Comparison of ENCODE assay signal across 8 cellular contexts in the genomic region with DNA sequence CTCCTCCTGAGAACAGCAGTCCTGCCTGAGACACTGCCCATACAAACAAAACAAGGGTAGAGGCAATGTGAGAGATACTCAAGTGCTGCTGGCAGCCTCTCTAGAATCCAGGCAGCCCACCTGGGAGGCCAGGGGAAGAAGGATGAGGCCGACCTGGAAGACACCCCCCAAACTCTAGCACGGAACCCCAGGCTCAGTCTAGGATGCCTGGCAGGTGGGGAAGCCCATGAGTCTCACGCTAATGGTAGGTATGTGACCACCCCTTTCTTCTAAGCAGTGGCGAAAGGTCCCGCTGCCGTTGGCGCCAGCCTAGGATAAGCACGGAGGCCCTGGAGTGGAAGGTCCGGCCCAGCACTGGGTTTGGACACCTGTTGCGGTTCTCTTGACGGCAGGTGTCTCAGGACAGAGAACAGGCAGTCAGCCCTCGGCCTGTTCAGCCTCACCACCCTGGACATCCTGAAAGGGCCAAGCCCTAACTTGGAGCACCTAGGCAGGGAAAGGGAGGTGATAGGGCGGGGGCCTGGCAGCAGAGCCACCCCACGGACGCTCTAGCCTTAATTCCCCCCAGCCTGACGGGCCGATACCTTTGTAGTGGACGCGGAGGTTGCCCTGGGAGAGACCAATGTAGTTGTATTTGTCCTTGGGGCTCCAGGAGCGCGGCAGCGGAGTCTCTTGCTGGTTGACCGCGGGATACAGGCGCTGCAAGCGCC. TPM values are rescaled to one million over a fixed set of nuclear protein-coding genes. Genes with fewer than 3 reads are reported as not detected.
A peak's percentile ranks its signal among the peaks of the same experiment; 100 is the strongest.
DNase-seq lines count a peak whose midpoint lies in the region; ATAC-seq, FAIRE-seq and TF ChIP-seq lines count a peak whose summit lies in the region.

No MANE protein-coding gene starts in this region.

- H3K27ac ChIP-seq in iPS-18a (ENCODE audit: low read length) = peak overlapping the region; percentile 64

- peak; percentile 1 for ATAC-seq in HG02973 (IDR thresholded peaks at IDR 0.05; ENCODE audit: unreplicated experiment)

- peaks cover 38% of the 10 kb centered on the region for H3K36me3 Mint-ChIP-seq in activated T-helper 2 cell treated with anti-CD3 and anti-CD28 coated beads, Interferon-gamma antibody, Interleukin-2, Interleukin-4, amounts not matched to agents 10 μg/mL and 5 μg/mL and 100 μg/mL, durations not matched to agents 14 hours and 24 hours and 36 hours (ENCODE audit: low read depth)

- H3K27me3 ChIP-seq in GM06990 (replicated peaks; ENCODE audit: control insufficient read depth, insufficient read depth, low read length) = no peaks in the 10 kb centered on the region
- H3K27me3 ChIP-seq in iPS-18a (ENCODE audit: control insufficient read depth, insufficient read depth, low read length) = no peaks in the 10 kb centered on the region

- intact Hi-C loops in activated T-helper 2 cell treated with anti-CD3 and anti-CD28 coated beads, Interferon-gamma antibody, Interleukin-2, Interleukin-4, amounts not matched to agents 10 μg/mL and 5 μg/mL and 100 μg/mL, durations not matched to agents 14 hours and 24 hours and 36 hours (cut with micrococcal nuclease) = loop anchor here (1.0 to 10.0 kb wide), 7 partner anchors 27 to 325 kb away; partner anchors contain the start of genes ACD, ATP6V0D1, CTCF and GFOD2

- H3K4me1 Mint-ChIP-seq in activated T-helper 2 cell treated with anti-CD3 and anti-CD28 coated beads, Interferon-gamma antibody, Interleukin-2, Interleukin-4, amounts not matched to agents 10 μg/mL and 5 μg/mL and 100 μg/mL, durations not matched to agents 14 hours and 24 hours and 36 hours (ENCODE audit: low read depth) = peaks cover 39% of the 10 kb centered on the region

- peak overlapping the region; percentile 92 for H3K9ac ChIP-seq in iPS-18a (ENCODE audit: low read length)

- H3K4me3 Mint-ChIP-seq in activated T-helper 2 cell treated with anti-CD3 and anti-CD28 coated beads, Interferon-gamma antibody, Interleukin-2, Interleukin-4, amounts not matched to agents 10 μg/mL and 5 μg/mL and 100 μg/mL, durations not matched to agents 14 hours and 24 hours and 36 hours (ENCODE audit: low read depth) = peak overlapping the region; percentile 95

- H3K4me3 ChIP-seq in GM06990 (replicated peaks; ENCODE audit: low read depth, low read length) (peak overlapping the region; percentile 98), iPS-18a (ENCODE audit: low read length) (peak overlapping the region; percentile 97)

- H3K27me3 Mint-ChIP-seq in activated T-helper 2 cell treated with anti-CD3 and anti-CD28 coated beads, Interferon-gamma antibody, Interleukin-2, Interleukin-4, amounts not matched to agents 10 μg/mL and 5 μg/mL and 100 μg/mL, durations not matched to agents 14 hours and 24 hours and 36 hours (ENCODE audit: low read depth) = no peaks in the 10 kb centered on the region

- TF ChIP-seq CTCF in GM06990 (IDR thresholded peaks at IDR 0.05; ENCODE audit: insufficient read depth, low read length, poor library complexity, severe bottlenecking) = no peak

- no peaks in the 10 kb centered on the region for H3K9me3 Mint-ChIP-seq in activated T-helper 2 cell treated with anti-CD3 and anti-CD28 coated beads, Interferon-gamma antibody, Interleukin-2, Interleukin-4, amounts not matched to agents 10 μg/mL and 5 μg/mL and 100 μg/mL, durations not matched to agents 14 hours and 24 hours and 36 hours

- no peaks in the 10 kb centered on the region for H3K9me3 ChIP-seq in iPS-18a (ENCODE audit: control insufficient read depth, low read depth, low read length)

- no peak for FAIRE-seq in HTR-8/SVneo (lab: Jason Lieb, UNC)

- DNase-seq in GM06990 (ENCODE audit: extremely low read depth, insufficient read length) (no peak), activated gamma-delta T cell (lab: John Stamatoyannopoulos, UW) (no peak), HTR-8/SVneo (ENCODE audit: insufficient read length, low spot score) (no peak), UCSD-AML1 (lab: John Stamatoyannopoulos, UW; ENCODE audit: unreplicated experiment) (no peak)
- no peak for DNase-seq in activated T-helper 2 cell treated with anti-CD3 and anti-CD28 coated beads, Interferon-gamma antibody, Interleukin-2, Interleukin-4, amounts not matched to agents 10 μg/mL and 5 μg/mL and 100 μg/mL, durations not matched to agents 14 hours and 24 hours and 36 hours (ENCODE audit: low spot score)
- DNase-seq in stimulated activated CD8-positive, alpha-beta memory T cell treated with anti-CD3 and anti-CD28 coated beads, Interleukin-4, amount 100 ng/mL, for 48 hours = peak; percentile 34

- H3K36me3 ChIP-seq in GM06990 (ENCODE audit: control insufficient read depth, insufficient read depth, low read length) = peaks cover 5% of the 10 kb centered on the region
- H3K36me3 ChIP-seq in iPS-18a (ENCODE audit: control insufficient read depth, low read depth, low read length) = peaks cover 9% of the 10 kb centered on the region

- H3K4me1 ChIP-seq in iPS-18a (ENCODE audit: control insufficient read depth, low read depth, low read length) = no peaks in the 10 kb centered on the region

- peak overlapping the region; percentile 76 for H3K27ac Mint-ChIP-seq in activated T-helper 2 cell treated with anti-CD3 and anti-CD28 coated beads, Interferon-gamma antibody, Interleukin-2, Interleukin-4, amounts not matched to agents 10 μg/mL and 5 μg/mL and 100 μg/mL, durations not matched to agents 14 hours and 24 hours and 36 hours

RNA-seq across cellular contexts. Expression of gene RANBP10, which starts 0.5 kb away (rescaled TPM):
- 16.5 and 17.3 TPM in 2 replicates for total RNA-seq in activated T-helper 2 cell treated with anti-CD3 and anti-CD28 coated beads, Interferon-gamma antibody, Interleukin-2, Interleukin-4, amounts not matched to agents 10 μg/mL and 5 μg/mL and 100 μg/mL, durations not matched to agents 14 hours and 24 hours and 36 hours

RNA-seq across cellular contexts. Expression of gene TSNAXIP1, which starts 0.8 kb away (rescaled TPM):
- 0.51 and 1.0 TPM in 2 replicates for total RNA-seq in activated T-helper 2 cell treated with anti-CD3 and anti-CD28 coated beads, Interferon-gamma antibody, Interleukin-2, Interleukin-4, amounts not matched to agents 10 μg/mL and 5 μg/mL and 100 μg/mL, durations not matched to agents 14 hours and 24 hours and 36 hours

RNA-seq across cellular contexts. Expression of gene THAP11, which starts 36.2 kb away (rescaled TPM):
- 43.0 and 45.1 TPM in 2 replicates for total RNA-seq in activated T-helper 2 cell treated with anti-CD3 and anti-CD28 coated beads, Interferon-gamma antibody, Interleukin-2, Interleukin-4, amounts not matched to agents 10 μg/mL and 5 μg/mL and 100 μg/mL, durations not matched to agents 14 hours and 24 hours and 36 hours

RNA-seq across cellular contexts. Expression of gene NUTF2, which starts 40.9 kb away (rescaled TPM):
- 165 and 177 TPM in 2 replicates for total RNA-seq in activated T-helper 2 cell treated with anti-CD3 and anti-CD28 coated beads, Interferon-gamma antibody, Interleukin-2, Interleukin-4, amounts not matched to agents 10 μg/mL and 5 μg/mL and 100 μg/mL, durations not matched to agents 14 hours and 24 hours and 36 hours

RNA-seq across cellular contexts. Expression of gene CENPT, which starts 41.6 kb away (rescaled TPM):
- total RNA-seq in activated T-helper 2 cell treated with anti-CD3 and anti-CD28 coated beads, Interferon-gamma antibody, Interleukin-2, Interleukin-4, amounts not matched to agents 10 μg/mL and 5 μg/mL and 100 μg/mL, durations not matched to agents 14 hours and 24 hours and 36 hours = 38.6 and 50.1 TPM in 2 replicates
